ENCODE assay signal across 21 cellular contexts in the genomic region with DNA sequence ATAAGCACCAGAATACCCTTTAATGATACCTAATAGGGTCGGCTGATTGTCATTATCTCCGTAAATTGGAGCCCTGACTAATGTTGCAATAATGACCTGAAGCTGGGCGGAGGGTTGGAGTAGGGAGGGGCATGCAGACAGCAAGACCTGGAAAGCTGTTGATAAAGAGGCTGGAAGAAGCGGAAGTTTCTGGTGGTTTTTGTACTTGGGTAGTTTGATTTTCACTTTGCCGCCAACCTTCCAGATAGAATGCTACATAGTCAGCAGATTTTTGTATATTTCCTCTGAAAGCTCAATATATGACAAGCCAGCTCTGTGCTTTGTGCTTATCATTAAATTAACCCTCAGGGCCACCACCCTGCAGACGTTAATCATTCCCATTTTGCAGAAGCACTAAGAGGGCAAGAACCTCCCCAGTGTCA. TPM values are rescaled to one million over a fixed set of nuclear protein-coding genes. Genes with fewer than 3 reads are reported as not detected.
DNase-seq lines count a peak whose midpoint lies in the region; ATAC-seq, FAIRE-seq and TF ChIP-seq lines count a peak whose summit lies in the region.
"Had no signal": no experiment of that assay in that cellular context is flagged by ENCODE, and none has a peak within 500 bp of the region (broad histone marks: within the 10 kb centered on the region; RNA-seq: fewer than 3 reads in every experiment).

No MANE protein-coding gene starts in this region.

- no peaks in the 10 kb centered on the region for H3K36me3 ChIP-seq in pancreas

- H3K27ac ChIP-seq in VCaP (peak overlapping the region; percentile 76), pancreas (peak overlapping the region in 2 of 4 donors; percentile 42 to 65)
- H3K27ac ChIP-seq: SK-N-MC had no signal

- peaks cover 0 to 6% (median 0%) of the 10 kb centered on the region in 3 donors for H3K4me1 ChIP-seq in pancreas

- peak overlapping the region in 1 of 4 donors; percentile 9 for H3K4me3 ChIP-seq in pancreas
- H3K4me3 ChIP-seq: SK-N-MC had no signal

- intact Hi-C loops in pancreas (cut with DNase I) = no loop called here

- FAIRE-seq in pancreas (lab: Jason Lieb, UNC) = no peak

- TF ChIP-seq CTCF in VCaP (conservative IDR thresholded peaks at IDR 0.05) (no peak), pancreas (IDR thresholded peaks at IDR 0.05) (no peak)

- H3K27me3 ChIP-seq in pancreas = no peaks in the 10 kb centered on the region

- in situ Hi-C loops in G401 (cut with HindIII; ENCODE audit: low sequenced_read_pairs) = no loop called here

- WGBS in pancreas, 2 donors = 22 to 34% methylated on average over 6 of the region's 6 CpGs

- no peaks in the 10 kb centered on the region for H3K9me3 ChIP-seq in pancreas

- peak; percentile 8 for DNase-seq in G401 (ENCODE audit: low spot score)
- DNase-seq in left kidney (ENCODE audit: low read depth, low spot score) = peak; percentile 7
- DNase-seq in pancreas = no peak
- DNase-seq in cortex of kidney (lab: John Stamatoyannopoulos, UW) = no peak
- no peak for DNase-seq in activated effector memory CD4-positive, alpha-beta T cell treated with anti-CD3 and anti-CD28 coated beads, Interleukin-2, amount 50 U/mL, for 16 hours
- no peak for DNase-seq in Kasumi-1 (lab: John Stamatoyannopoulos, UW)
- DNase-seq: ACHN; DMS79 treated with DMSO at 0.1 percent for 48 hours; H9; Karpas-422; MM.1S; NCI-H1092 treated with DMSO at 0.1 percent for 48 hours; NCI-H1694; NCI-H2081 treated with DMSO at 0.1 percent for 48 hours; NCI-H446 treated with DMSO at 0.1 percent for 48 hours; NCI-H69; NK-92 treated with Interleukin-12 subunit alpha and Interleukin-12 subunit beta, amount 100 ng/mL, for 24 hours had no signal

- ATAC-seq in pancreas = peak in 3 of 4 donors; percentile 53 to 81 (median 79)
- ATAC-seq: Right ventricle myocardium inferior had no signal

RNA-seq across cellular contexts. Expression of a gene that starts 34.9 kb away (rescaled TPM):
- not detected in 2 replicates for total RNA-seq in G401 (2014; rRNA removed; shearing (Covaris generic))
- total RNA-seq in pancreas = 1 to 10 TPM in 3 of 6 donors, under 1 TPM in 3; 0.55 to 1.7 (median 0.85) TPM
- polyA plus RNA-seq in pancreas = under 1 TPM; 0.42 to 0.82 TPM
- total RNA-seq: H9, Right ventricle myocardium inferior had no signal
- polyA plus RNA-seq: CD14-positive monocyte had no signal

Comparison
In these comparisons a context has a peak if more than half of its experiments do, and no peak if none do; other contexts are left out.
1. DNase-seq: peak in G401 (single experiment) and left kidney (single experiment); none in pancreas (0 of 6), cortex of kidney (single experiment), activated effector memory CD4-positive, alpha-beta T cell treated with anti-CD3 and anti-CD28 coated beads, Interleukin-2, amount 50 U/mL, for 16 hours (single experiment) and Kasumi-1 (0 of 2).